Comparison of ENCODE assay signal across 1 cellular context in genomic region chr16:1762196-1762878, GRCh38.
TF ChIP-seq lines count a peak whose summit lies in the region.

No MANE protein-coding gene starts in this region.

TF ChIP-seq in GM12878, 131 proteins besides CTCF, POLR2A, EP300 and RAD21:
- TF ChIP-seq PAX5 (IDR thresholded peaks at IDR 0.05; ENCODE audit: borderline replicate concordance, low read depth, low read length) (peak; percentile 65; the same call in 1 of the 2 replicates), WRNIP1 (IDR thresholded peaks at IDR 0.05; ENCODE audit: borderline replicate concordance, low read depth, low read length) (no peak)
